17 cellular contexts compared by ENCODE assay signal in the genomic region with DNA sequence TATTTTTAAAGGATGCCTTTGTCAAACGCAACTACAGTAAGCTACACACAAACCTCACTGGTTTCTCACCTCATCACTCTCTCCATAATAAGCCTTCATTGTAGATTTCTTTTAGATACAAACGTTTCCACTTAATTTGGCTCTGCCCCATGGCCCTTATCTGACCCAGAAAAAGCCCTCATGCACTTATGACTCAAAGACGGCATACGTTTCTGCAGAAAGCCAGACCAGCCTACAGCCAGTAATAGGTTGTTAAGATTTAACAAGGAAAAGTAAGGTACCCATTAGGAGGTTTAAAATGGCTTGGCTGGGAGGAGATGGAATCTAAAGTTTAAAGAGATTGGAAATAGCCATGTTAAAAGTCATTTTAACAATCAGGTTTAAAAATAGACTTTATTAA.
DNase-seq lines count a peak whose midpoint lies in the region; ATAC-seq and TF ChIP-seq lines count a peak whose summit lies in the region.
"Had no signal": no experiment of that assay in that cellular context is flagged by ENCODE, and none has a peak within 500 bp of the region (broad histone marks: within the 10 kb centered on the region; RNA-seq: fewer than 3 reads in every experiment).

No MANE protein-coding gene starts in this region.

- no peak overlapping the region for H3K9ac ChIP-seq in fibroblast of lung (ENCODE audit: insufficient read depth, low read length)
- H3K9ac ChIP-seq: GM23248 had no signal

- H2AFZ ChIP-seq in fibroblast of lung (ENCODE audit: low read length) (peak overlapping the region; percentile 59), osteoblast (ENCODE audit: low read length) (peak overlapping the region; percentile 14)
- H2AFZ ChIP-seq: GM23248 had no signal

- CTCF ChIA-PET in GM10248 (lab: Yijun Ruan, JAX), result no interaction called here

- POLR2A ChIA-PET in GM10248 (lab: Yijun Ruan, JAX), result no interaction called here

- H3K4me2 ChIP-seq in fibroblast of lung (ENCODE audit: extremely low read depth, insufficient read depth, low read length), result peak overlapping the region; percentile 23
- peak overlapping the region; percentile 27 for H3K4me2 ChIP-seq in osteoblast (ENCODE audit: insufficient read depth, low read length)

- ATAC-seq in GM21528 (IDR thresholded peaks at IDR 0.05; ENCODE audit: low FRiP score, unreplicated experiment), result no peak
- no peak for ATAC-seq in GM21529 (IDR thresholded peaks at IDR 0.05; ENCODE audit: unreplicated experiment)
- ATAC-seq: T-cell had no signal

- H3K4me1 ChIP-seq in fibroblast of lung (ENCODE audit: control insufficient read depth, extremely low read depth, insufficient read depth, low read length) (no peaks in the 10 kb centered on the region), osteoblast (ENCODE audit: insufficient read depth, low read length) (no peaks in the 10 kb centered on the region), uterus (no peaks in the 10 kb centered on the region)
- H3K4me1 ChIP-seq: SJCRH30 had no signal

- H4K20me1 ChIP-seq in fibroblast of lung (ENCODE audit: control insufficient read depth, extremely low read depth, insufficient read depth, low read length) (no peaks in the 10 kb centered on the region), osteoblast (ENCODE audit: insufficient read depth, low read length) (no peaks in the 10 kb centered on the region)

- H3K36me3 ChIP-seq in fibroblast of lung (ENCODE audit: control insufficient read depth, insufficient read depth, low read length), result no peaks in the 10 kb centered on the region
- no peaks in the 10 kb centered on the region for H3K36me3 ChIP-seq in osteoblast (ENCODE audit: insufficient read depth, low read length)
- no peaks in the 10 kb centered on the region for H3K36me3 ChIP-seq in uterus
- H3K36me3 ChIP-seq: SJCRH30 had no signal

- H3K27ac ChIP-seq in fibroblast of lung (ENCODE audit: insufficient read depth, low read length) (no peak overlapping the region), osteoblast (ENCODE audit: low read depth, low read length) (no peak overlapping the region), uterus (no peak overlapping the region)
- H3K27ac ChIP-seq: C4-2B, GM23248, SJCRH30 had no signal

- intact Hi-C loops in uterus (cut with DNase I; ENCODE audit: low total_unique reads), result no loop called here

- no peak for TF ChIP-seq POLR2A in uterus (IDR thresholded peaks at IDR 0.05)

- H3K27me3 ChIP-seq in fibroblast of lung (ENCODE audit: control insufficient read depth, insufficient read depth, low read length) (no peaks in the 10 kb centered on the region), osteoblast (ENCODE audit: insufficient read depth, low read length) (no peaks in the 10 kb centered on the region), uterus (no peaks in the 10 kb centered on the region)
- H3K27me3 ChIP-seq: SJCRH30 had no signal

- DNase-seq in GM10248 (ENCODE audit: extremely low spot score), result peak; percentile 15
- DNase-seq in SK-N-DZ (ENCODE audit: low spot score), result peak; percentile 47
- DNase-seq in fibroblast of lung (ENCODE audit: low read depth in 2 of 2), result peak; percentile 64 to 65
- DNase-seq in osteoblast (ENCODE audit: insufficient read length, low spot score, missing footprints), result peak; percentile 84
- DNase-seq in germinal center (ENCODE audit: low spot score), result no peak
- DNase-seq in uterus, result no peak
- DNase-seq: COR-L47, GM23248, NCI-H1105 treated with DMSO at 0.1 percent for 48 hours, NCI-H2029, NCI-H2171 treated with DMSO at 0.1 percent for 48 hours, NCI-H510A treated with DMSO at 0.1 percent for 48 hours, SJCRH30, T-cell had no signal

- no peak for TF ChIP-seq CTCF in GM10248 (IDR thresholded peaks at IDR 0.05; ENCODE audit: control extremely low read depth, extremely low read depth, low read depth, missing control alignments)
- no peak for TF ChIP-seq CTCF in fibroblast of lung (conservative IDR thresholded peaks at IDR 0.05 in 1 of 2, IDR thresholded peaks at IDR 0.05 in 1 of 2; ENCODE audit: low read depth in 1 of 2, low read length in 2 of 2)
- no peak for TF ChIP-seq CTCF in osteoblast (IDR thresholded peaks at IDR 0.05; ENCODE audit: extremely low read depth, low read depth, low read length)
- TF ChIP-seq CTCF in uterus (IDR thresholded peaks at IDR 0.05), result no peak

- H3K9me3 ChIP-seq in fibroblast of lung (ENCODE audit: control insufficient read depth, insufficient read depth, low read depth, low read length), result no peaks in the 10 kb centered on the region
- no peaks in the 10 kb centered on the region for H3K9me3 ChIP-seq in osteoblast (ENCODE audit: low read depth, low read length)
- no peaks in the 10 kb centered on the region for H3K9me3 ChIP-seq in uterus
- H3K9me3 ChIP-seq: SJCRH30 had no signal

- H3K4me3 ChIP-seq in fibroblast of lung (replicated peaks in 1 of 4; ENCODE audit: control extremely low read depth in 1 of 4, insufficient read depth in 1 of 4, low read depth in 3 of 4, low read length in 4 of 4) (peak overlapping the region in 1 of 4 experiments; percentile 1), osteoblast (ENCODE audit: insufficient read depth, low read length) (no peak overlapping the region), uterus (no peak overlapping the region)
- H3K4me3 ChIP-seq: GM23248, SJCRH30 had no signal

- H3K79me2 ChIP-seq in fibroblast of lung (ENCODE audit: control insufficient read depth, insufficient read depth, low read length), result no peaks in the 10 kb centered on the region
- H3K79me2 ChIP-seq in osteoblast (ENCODE audit: insufficient read depth, low read length), result no peaks in the 10 kb centered on the region

Comparison
In these comparisons a context has a peak if more than half of its experiments do, and no peak if none do; other contexts are left out.
1. DNase-seq: peak in GM10248 (single experiment), SK-N-DZ (single experiment), fibroblast of lung (2 of 2) and osteoblast (single experiment); none in germinal center (single experiment) and uterus (0 of 2).